In the genomic region with DNA sequence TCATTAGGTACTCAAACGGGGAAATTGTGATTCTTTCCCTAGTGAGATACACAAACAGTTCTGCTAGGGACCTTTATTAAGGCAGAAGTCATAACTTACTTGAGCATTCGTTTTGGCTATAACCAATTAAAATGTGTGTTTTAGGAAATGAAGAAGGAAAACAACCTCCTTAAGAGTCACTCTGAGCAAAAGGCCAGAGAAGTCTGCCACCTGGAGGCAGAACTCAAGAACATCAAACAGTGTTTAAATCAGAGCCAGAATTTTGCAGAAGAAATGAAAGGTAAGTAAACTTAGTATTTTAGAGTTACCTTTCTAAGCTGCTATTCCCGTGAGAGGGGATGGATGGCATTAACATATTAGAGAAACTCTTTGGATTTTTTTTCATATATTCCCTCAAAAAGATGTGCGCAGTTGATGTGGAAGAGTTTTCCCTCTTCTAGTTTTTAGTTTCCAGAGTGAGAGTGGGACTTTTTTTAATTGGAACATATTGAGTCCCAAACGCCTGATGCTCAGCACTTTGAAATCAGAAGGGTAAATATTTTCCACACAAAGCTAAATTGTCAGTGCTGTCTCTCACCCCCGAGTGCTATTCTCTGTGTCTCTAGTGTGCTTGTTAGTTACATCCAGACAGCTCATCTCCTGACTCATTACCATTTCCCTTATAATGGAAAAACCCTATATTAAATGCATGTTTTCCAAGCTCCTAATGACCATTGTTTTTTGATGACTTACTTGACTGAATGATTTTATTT, we compare ENCODE assay signal across 2 cellular contexts.
TF ChIP-seq lines count a peak whose summit lies in the region.

No MANE protein-coding gene starts in this region.

TF ChIP-seq in SK-N-SH, 30 proteins besides CTCF, POLR2A, EP300 and RAD21:
- TF ChIP-seq SMC3 (IDR thresholded peaks at IDR 0.05; ENCODE audit: low read depth, low read length) (peak; percentile 48; the same call in 1 of the 2 replicates), MXI1 (IDR thresholded peaks at IDR 0.05; ENCODE audit: low read depth, low read length) (no peak)

TF ChIP-seq in H1, 55 proteins besides CTCF, POLR2A, EP300 and RAD21:
- TF ChIP-seq KDM1A (IDR thresholded peaks at IDR 0.05; ENCODE audit: borderline replicate concordance, low read length) (no peak), ASH2L (IDR thresholded peaks at IDR 0.05; ENCODE audit: low read length) (no peak)
TF ChIP-seq in H1: peak in this region for 0.
